8 cellular contexts compared by ENCODE assay signal in genomic region chr7:138459300-138460175, GRCh38. TPM values are rescaled to one million over a fixed set of nuclear protein-coding genes. Genes with fewer than 3 reads are reported as not detected.
A peak's percentile ranks its signal among the peaks of the same experiment; 100 is the strongest.
DNase-seq lines count a peak whose midpoint lies in the region; ATAC-seq and TF ChIP-seq lines count a peak whose summit lies in the region.

No MANE protein-coding gene starts in this region.

- TF ChIP-seq CTCF in BE2C (IDR thresholded peaks at IDR 0.05; ENCODE audit: low read depth, low read length), result 0 out of 2 replicates have a peak, but pooled peaks have one; percentile 13
- TF ChIP-seq CTCF in right lobe of liver (IDR thresholded peaks at IDR 0.05), result peak; percentile 18 to 47 (median 38)

- peak overlapping the region; percentile 78 for H3K4me3 Mint-ChIP-seq in activated CD4-positive, alpha-beta T cell treated with anti-CD3 and anti-CD28 coated beads, Interleukin-2, amount 10 ng/mL, durations not matched to agents 24 days and 14 days

- H3K27ac ChIP-seq in right lobe of liver, result peak overlapping the region in 1 of 3 donors; percentile 38

- H3K9me3 Mint-ChIP-seq in activated CD4-positive, alpha-beta T cell treated with anti-CD3 and anti-CD28 coated beads, Interleukin-2, amount 10 ng/mL, durations not matched to agents 24 days and 14 days, result no peaks in the 10 kb centered on the region

- H3K4me3 ChIP-seq in BE2C (ENCODE audit: low read depth, low read length), result peak overlapping the region; percentile 51
- peak overlapping the region; percentile 14 to 85 (median 34) for H3K4me3 ChIP-seq in right lobe of liver

- H3K4me1 ChIP-seq in BE2C, result no peaks in the 10 kb centered on the region
- H3K4me1 ChIP-seq in right lobe of liver, result peaks cover 0 to 4% (median 0%) of the 10 kb centered on the region in 4 donors

- 14% methylated on average over 19 of the region's 34 CpGs for WGBS in right lobe of liver (ENCODE audit: insufficient coverage, low coverage, low lambda C conversion rate, missing lambda C conversion rate)

- peak; percentile 70 for ATAC-seq in GM19351 (IDR thresholded peaks at IDR 0.05; ENCODE audit: unreplicated experiment)
- ATAC-seq in HG03469 (IDR thresholded peaks at IDR 0.05; ENCODE audit: unreplicated experiment), result peak; percentile 79
- ATAC-seq in right lobe of liver, result peak; percentile 91 to 96 (median 92)

- H3K4me1 Mint-ChIP-seq in activated CD4-positive, alpha-beta T cell treated with anti-CD3 and anti-CD28 coated beads, Interleukin-2, amount 10 ng/mL, durations not matched to agents 24 days and 14 days, result peaks cover 17% of the 10 kb centered on the region

- peaks cover 9% of the 10 kb centered on the region for H3K36me3 Mint-ChIP-seq in activated CD4-positive, alpha-beta T cell treated with anti-CD3 and anti-CD28 coated beads, Interleukin-2, amount 10 ng/mL, durations not matched to agents 24 days and 14 days (ENCODE audit: low read depth)

- peaks cover 13% of the 10 kb centered on the region for H3K36me3 ChIP-seq in BE2C
- no peaks in the 10 kb centered on the region for H3K36me3 ChIP-seq in right lobe of liver

- H3K27me3 Mint-ChIP-seq in activated CD4-positive, alpha-beta T cell treated with anti-CD3 and anti-CD28 coated beads, Interleukin-2, amount 10 ng/mL, durations not matched to agents 24 days and 14 days, result peaks cover 2% of the 10 kb centered on the region

- peak overlapping the region; percentile 47 for H3K27ac Mint-ChIP-seq in activated CD4-positive, alpha-beta T cell treated with anti-CD3 and anti-CD28 coated beads, Interleukin-2, amount 10 ng/mL, durations not matched to agents 24 days and 14 days

- H3K9me3 ChIP-seq in BE2C, result no peaks in the 10 kb centered on the region
- no peaks in the 10 kb centered on the region for H3K9me3 ChIP-seq in right lobe of liver

- TF ChIP-seq POLR2A in right lobe of liver (IDR thresholded peaks at IDR 0.05), result no peak

- intact Hi-C loops in activated CD4-positive, alpha-beta T cell treated with anti-CD3 and anti-CD28 coated beads, Interleukin-2, amount 10 ng/mL, durations not matched to agents 24 days and 14 days (cut with micrococcal nuclease), result loop anchor here (1.0 to 5.0 kb wide), 6 partner anchors 19 to 898 kb away; partner anchors contain the start of genes CREB3L2 and LUC7L2
- intact Hi-C loops in right lobe of liver (cut with DNase I), result no loop called here

- H3K27me3 ChIP-seq in BE2C (no peaks in the 10 kb centered on the region), right lobe of liver (no peaks in the 10 kb centered on the region)

- DNase-seq in BE2C (peak; percentile 98), NCI-H526 (lab: John Stamatoyannopoulos, UW) (peak; percentile 97 to 99), dermis microvascular lymphatic vessel endothelial cell (ENCODE audit: low read depth in 2 of 2) (peak; percentile 93 to 99), right lobe of liver (no peak)
- peak; percentile 99 for DNase-seq in activated CD4-positive, alpha-beta T cell treated with anti-CD3 and anti-CD28 coated beads, Interleukin-2, amount 10 ng/mL, durations not matched to agents 24 days and 14 days
- DNase-seq in stimulated activated CD4-positive, alpha-beta T cell treated with anti-CD3 and anti-CD28 coated beads, Interleukin-4, amount 100 ng/mL, for 1 hour, result peak; percentile 98

RNA-seq across cellular contexts. Expression of gene TRIM24, which starts 0.5 kb away (rescaled TPM):
- 29.1 TPM for polyA plus RNA-seq in BE2C (2012; ENCODE audit: insufficient read depth, insufficient read length, low read depth)
- 16.6 and 17.3 TPM in 2 replicates for total RNA-seq in activated CD4-positive, alpha-beta T cell treated with anti-CD3 and anti-CD28 coated beads, Interleukin-2, amount 10 ng/mL, durations not matched to agents 24 days and 14 days
- total RNA-seq in dermis microvascular lymphatic vessel endothelial cell (6.2 and 11.0 TPM in 2 replicates), right lobe of liver (10 to 100 TPM; 14.5 to 18.9 (median 16.5) TPM)

Comparison
In these comparisons a context has a peak if more than half of its experiments do, and no peak if none do; other contexts are left out.
1. DNase-seq: peak in BE2C (single experiment), NCI-H526 (2 of 2), activated CD4-positive, alpha-beta T cell treated with anti-CD3 and anti-CD28 coated beads, Interleukin-2, amount 10 ng/mL, durations not matched to agents 24 days and 14 days (single experiment), dermis microvascular lymphatic vessel endothelial cell (2 of 2) and stimulated activated CD4-positive, alpha-beta T cell treated with anti-CD3 and anti-CD28 coated beads, Interleukin-4, amount 100 ng/mL, for 1 hour (single experiment); none in right lobe of liver (0 of 3).
2. Peak in every context shown above with its lines, with median percentiles within 50 percentile points of each other: ATAC-seq.